In the genomic region with DNA sequence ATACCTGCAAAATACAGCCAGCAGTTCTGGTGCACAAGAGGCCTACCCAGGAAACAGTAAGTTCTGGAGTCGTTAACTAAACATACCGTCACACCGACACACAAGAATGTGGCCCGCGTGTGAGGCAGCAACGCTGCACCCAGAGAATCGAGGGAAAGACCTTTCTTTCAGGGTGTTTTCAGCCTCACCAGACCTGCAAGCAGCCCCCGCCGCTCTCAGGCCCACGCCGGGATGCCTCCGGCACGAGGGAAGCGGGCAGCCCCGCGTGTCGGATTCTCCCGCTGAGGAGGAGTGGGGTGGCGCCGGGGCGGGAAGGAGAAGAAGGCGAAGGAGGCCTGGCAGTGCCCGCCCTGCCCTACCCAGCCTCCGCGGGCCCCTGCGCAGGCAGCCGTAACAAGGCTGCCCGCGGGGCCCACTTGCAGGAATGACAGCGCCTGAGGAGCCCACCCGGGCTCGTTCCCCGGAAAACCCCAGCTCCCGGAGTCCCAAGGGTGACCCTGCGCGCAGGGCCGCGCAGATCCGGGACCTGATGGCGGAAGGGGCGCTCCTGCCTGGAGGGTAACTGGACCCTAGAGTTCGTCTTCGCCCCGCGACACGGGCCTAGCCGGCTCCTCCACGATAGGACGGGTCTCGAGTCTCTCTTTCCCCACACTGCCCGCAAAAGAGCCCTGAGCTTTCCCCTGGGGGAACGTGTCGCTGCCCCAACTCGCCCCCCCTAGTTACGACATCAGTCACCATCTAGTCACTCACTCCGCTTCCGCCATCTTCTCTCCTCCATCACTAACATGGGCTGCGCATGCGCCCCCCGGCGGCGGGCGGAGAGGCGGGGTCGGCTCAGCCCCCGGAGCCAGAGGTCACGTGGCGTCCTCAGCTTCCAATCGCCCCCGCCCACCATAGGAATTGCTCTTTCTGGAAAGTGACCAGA, we compare ENCODE assay signal across 8 cellular contexts. TPM values are rescaled to one million over a fixed set of nuclear protein-coding genes. Genes with fewer than 3 reads are reported as not detected.
DNase-seq lines count a peak whose midpoint lies in the region; ATAC-seq and TF ChIP-seq lines count a peak whose summit lies in the region.

PHC3 (minus strand) TSS at position 782 of the 925 bp plus-strand sequence; CDS start at position 764, 18 bp downstream.

- H3K4me1 ChIP-seq in upper lobe of left lung, result peaks cover 18 to 26% (median 21%) of the 10 kb centered on the region in 4 donors

- peak; percentile 15 to 89 (median 81) for TF ChIP-seq POLR2A in upper lobe of left lung (IDR thresholded peaks at IDR 0.05)

- peak within 1 kb of the TSS; percentile 85 to 99 (median 94) for H3K4me3 ChIP-seq in upper lobe of left lung

- peak within 1 kb of the TSS; percentile 99 to 100 (median 100) for H3K27ac ChIP-seq in upper lobe of left lung

- no peak for TF ChIP-seq EP300 in upper lobe of left lung (IDR thresholded peaks at IDR 0.05)

- no peaks in the 10 kb centered on the region for H3K27me3 Mint-ChIP-seq in T-helper 1 cell treated with Interleukin-12 subunit alpha and Interleukin-12 subunit beta and Interleukin-4 antibody, amounts not matched to agents 30 μg/mL and 1 μg/mL, for 36 hours (ENCODE audit: low read depth)

- peaks cover 8 to 25% (median 21%) of the 10 kb centered on the region in 4 donors for H3K36me3 ChIP-seq in upper lobe of left lung

- intact Hi-C loops in left cardiac atrium (cut with DNase I) (loop anchor here in 1 of 2 donors (10.0 kb wide), 1 partner anchor 174 kb away; the partner anchor contains the start of gene SKIL), posterior vena cava (cut with DNase I) (no loop called here)

- 0% methylated on average over 34 to 53 of the region's 70 CpGs for WGBS in upper lobe of left lung, 2 donors

- peaks cover 19% of the 10 kb centered on the region for H3K36me3 Mint-ChIP-seq in T-helper 1 cell treated with Interleukin-12 subunit alpha and Interleukin-12 subunit beta and Interleukin-4 antibody, amounts not matched to agents 30 μg/mL and 1 μg/mL, for 36 hours (ENCODE audit: low read depth)

- H3K4me3 Mint-ChIP-seq in T-helper 1 cell treated with Interleukin-12 subunit alpha and Interleukin-12 subunit beta and Interleukin-4 antibody, amounts not matched to agents 30 μg/mL and 1 μg/mL, for 36 hours, result peak within 1 kb of the TSS; percentile 99

- H3K27me3 ChIP-seq in upper lobe of left lung, result no peaks in the 10 kb centered on the region

- H3K4me1 Mint-ChIP-seq in T-helper 1 cell treated with Interleukin-12 subunit alpha and Interleukin-12 subunit beta and Interleukin-4 antibody, amounts not matched to agents 30 μg/mL and 1 μg/mL, for 36 hours (ENCODE audit: low read depth), result peaks cover 22% of the 10 kb centered on the region

- DNase-seq in NCI-H1694 treated with DMSO at 0.1 percent for 48 hours (lab: John Stamatoyannopoulos, UW) (peak; percentile 71), amniotic stem cell (lab: John Stamatoyannopoulos, UW) (peak; percentile 82), left cardiac atrium (peak; percentile 94), posterior vena cava (ENCODE audit: low spot score) (peak; percentile 98), upper lobe of left lung (peak; percentile 93 to 99)

- H3K9me3 Mint-ChIP-seq in T-helper 1 cell treated with Interleukin-12 subunit alpha and Interleukin-12 subunit beta and Interleukin-4 antibody, amounts not matched to agents 30 μg/mL and 1 μg/mL, for 36 hours, result no peaks in the 10 kb centered on the region

- ATAC-seq in GM18499 (IDR thresholded peaks at IDR 0.05; ENCODE audit: insufficient read depth, unreplicated experiment), result peak; percentile 66
- ATAC-seq in HG02938 (IDR thresholded peaks at IDR 0.05; ENCODE audit: unreplicated experiment), result peak; percentile 72
- peak; percentile 95 to 97 for ATAC-seq in left cardiac atrium
- ATAC-seq in upper lobe of left lung (ENCODE audit: low FRiP score in 2 of 2), result peak; percentile 95 to 97

- peak within 1 kb of the TSS; percentile 100 for H3K27ac Mint-ChIP-seq in T-helper 1 cell treated with Interleukin-12 subunit alpha and Interleukin-12 subunit beta and Interleukin-4 antibody, amounts not matched to agents 30 μg/mL and 1 μg/mL, for 36 hours

- peak in 4 of 6 experiments; percentile 10 to 46 (median 34) for TF ChIP-seq CTCF in upper lobe of left lung (IDR thresholded peaks at IDR 0.05)

- no peaks in the 10 kb centered on the region for H3K9me3 ChIP-seq in upper lobe of left lung

RNA-seq across cellular contexts. Expression of gene PHC3, which starts in this region (rescaled TPM):
- total RNA-seq in left cardiac atrium (10 to 100 TPM; 53.0 to 56.1 TPM), posterior vena cava (10 to 100 TPM; 84.5 to 85.6 TPM), upper lobe of left lung (100 to 1,000 TPM in 2 of 6 donors, 10 to 100 TPM in 4; 50.7 to 182 (median 76.3) TPM)

Comparison
In these comparisons a context has a peak if more than half of its experiments do, and no peak if none do; other contexts are left out.
1. Peak in every context shown above with its lines: DNase-seq, ATAC-seq, H3K4me3 ChIP-seq and H3K27ac ChIP-seq.